ENCODE assay signal across 9 cellular contexts in the genomic region with DNA sequence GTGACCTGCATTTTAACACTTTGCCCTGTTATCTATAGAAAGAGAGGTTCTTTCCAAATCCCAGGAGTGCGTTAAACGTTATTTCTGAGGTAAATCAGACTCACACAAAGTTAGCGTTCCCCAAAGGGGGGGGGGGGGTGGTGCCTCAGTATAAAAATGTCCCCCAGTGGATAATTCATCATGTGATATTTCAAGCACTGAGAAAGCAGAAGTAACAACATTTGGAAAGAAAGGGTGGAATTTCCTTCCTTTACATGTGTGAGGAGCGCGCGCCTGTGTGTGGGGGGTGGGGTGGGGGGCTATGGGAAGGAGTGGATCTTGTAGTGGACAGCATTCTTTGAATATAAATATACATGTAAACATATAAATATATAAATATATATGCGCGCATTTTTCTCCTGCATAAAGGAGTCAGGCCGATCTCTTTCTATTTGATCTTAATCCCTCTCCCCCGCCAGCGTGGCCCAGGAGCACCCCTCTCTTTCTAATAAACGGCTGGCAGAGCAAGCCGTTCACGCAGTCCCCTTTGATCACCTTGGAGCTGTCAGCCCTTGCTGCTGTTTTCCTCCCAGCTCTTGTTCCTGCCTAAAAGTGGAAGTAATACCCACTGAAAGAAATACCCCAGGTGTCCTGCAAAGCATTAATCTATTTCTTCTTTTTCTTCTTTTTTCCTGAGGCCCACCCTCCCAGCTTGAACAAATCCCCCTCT.
DNase-seq lines count a peak whose midpoint lies in the region; ATAC-seq and TF ChIP-seq lines count a peak whose summit lies in the region.
"Had no signal": no experiment of that assay in that cellular context is flagged by ENCODE, and none has a peak within 500 bp of the region (broad histone marks: within the 10 kb centered on the region; RNA-seq: fewer than 3 reads in every experiment).

No MANE protein-coding gene starts in this region.

- no peaks in the 10 kb centered on the region for H3K27me3 Mint-ChIP-seq in neural crest cell (ENCODE audit: low read depth)

- peaks cover 2% of the 10 kb centered on the region for H3K36me3 Mint-ChIP-seq in neural crest cell (ENCODE audit: low read depth)

- H3K9me3 ChIP-seq in NT2/D1 (ENCODE audit: insufficient read depth, low read length) (no peaks in the 10 kb centered on the region), Karpas-422 (ENCODE audit: low read length) (no peaks in the 10 kb centered on the region; the same call in 1 of the 2 replicates)

- H3K27ac Mint-ChIP-seq in neural crest cell (ENCODE audit: unreplicated experiment) = no peak overlapping the region
- H3K27ac Mint-ChIP-seq: T-helper 1 cell treated with Interleukin-12 subunit alpha and Interleukin-12 subunit beta and Interleukin-4 antibody, amounts not matched to agents 30 μg/mL and 1 μg/mL, for 36 hours had no signal

- no peaks in the 10 kb centered on the region for H4K20me1 ChIP-seq in Karpas-422 (ENCODE audit: insufficient read depth, low read depth, low read length)

- H3K36me3 ChIP-seq in NT2/D1 (ENCODE audit: insufficient read depth, insufficient read length, low read length) (no peaks in the 10 kb centered on the region), Karpas-422 (ENCODE audit: insufficient read depth, low read length) (no peaks in the 10 kb centered on the region)

- no peak for TF ChIP-seq CTCF in neural crest cell (conservative IDR thresholded peaks at IDR 0.05)
- no peak for TF ChIP-seq CTCF in GM13977 (IDR thresholded peaks at IDR 0.05; ENCODE audit: extremely low read depth, insufficient read depth, missing control alignments)

- H3K4me1 ChIP-seq in NT2/D1 (ENCODE audit: insufficient read depth, insufficient read length) (peaks cover 5% of the 10 kb centered on the region), Karpas-422 (ENCODE audit: low read length) (no peaks in the 10 kb centered on the region)

- H3K27me3 ChIP-seq in NT2/D1 (ENCODE audit: insufficient read depth, insufficient read length) (peaks cover 8% of the 10 kb centered on the region), Karpas-422 (ENCODE audit: low read length) (no peaks in the 10 kb centered on the region)

- H3K4me2 ChIP-seq in Karpas-422 (ENCODE audit: low read depth, low read length, poor library complexity, severe bottlenecking) = no peak overlapping the region

- peak overlapping the region; percentile 48 for H3K4me3 ChIP-seq in NT2/D1 (ENCODE audit: insufficient read length, low read depth)
- no peak overlapping the region for H3K4me3 ChIP-seq in Karpas-422 (ENCODE audit: low read length)

- H3K9me3 Mint-ChIP-seq in neural crest cell = peaks cover under 1% of the 10 kb centered on the region
- H3K9me3 Mint-ChIP-seq: T-helper 1 cell treated with Interleukin-12 subunit alpha and Interleukin-12 subunit beta and Interleukin-4 antibody, amounts not matched to agents 30 μg/mL and 1 μg/mL, for 36 hours had no signal

- H3K4me3 Mint-ChIP-seq in neural crest cell = peak overlapping the region; percentile 89

- H3K27ac ChIP-seq in epithelial cell of prostate = peak overlapping the region; percentile 47
- H3K27ac ChIP-seq in Karpas-422 (ENCODE audit: low read length) = no peak overlapping the region

- H2AFZ ChIP-seq in Karpas-422 (ENCODE audit: low read length) = no peak overlapping the region

- DNase-seq in DMS 273 (lab: John Stamatoyannopoulos, UW; ENCODE audit: unreplicated experiment) = peak; percentile 68
- DNase-seq in DMS 273 treated with DMSO at 0.1 percent for 48 hours (lab: John Stamatoyannopoulos, UW) = no peak
- DNase-seq in NT2/D1 (ENCODE audit: low read depth, low spot score) = no peak
- DNase-seq in epithelial cell of prostate (ENCODE audit: low read depth, low spot score) = no peak
- no peak for DNase-seq in neural crest cell (ENCODE audit: low read depth, low spot score)
- DNase-seq in Karpas-422 = no peak
- DNase-seq in GM13977 (ENCODE audit: low spot score) = no peak

- no peaks in the 10 kb centered on the region for H3K79me2 ChIP-seq in Karpas-422 (ENCODE audit: low read length)

- peak overlapping the region; percentile 71 for H3K9ac ChIP-seq in NT2/D1 (ENCODE audit: insufficient read length, low read depth)
- no peak overlapping the region for H3K9ac ChIP-seq in Karpas-422 (ENCODE audit: low read length)

- H3K4me1 Mint-ChIP-seq in neural crest cell = peaks cover 35% of the 10 kb centered on the region

- ATAC-seq in HG02938 (IDR thresholded peaks at IDR 0.05; ENCODE audit: unreplicated experiment) = no peak

- in situ Hi-C loops in GM13977 (cut with MboI; ENCODE audit: low pct_unique_long_range_greater_than_20kb, low sequenced_read_pairs, unreplicated experiment) = no loop called here

- 0 out of 2 replicates have a peak, but pooled peaks cover 5% of the 10 kb centered on the region for H3K9me2 ChIP-seq in Karpas-422 (replicated peaks; ENCODE audit: insufficient read depth, low read length)
